Comparison of ENCODE assay signal across 14 cellular contexts in genomic region chr10:116961305-116962251, GRCh38. TPM values are rescaled to one million over a fixed set of nuclear protein-coding genes. Genes with fewer than 3 reads are reported as not detected.
DNase-seq lines count a peak whose midpoint lies in the region; ATAC-seq and TF ChIP-seq lines count a peak whose summit lies in the region.
"Had no signal": no experiment of that assay in that cellular context is flagged by ENCODE, and none has a peak within 500 bp of the region (broad histone marks: within the 10 kb centered on the region; RNA-seq: fewer than 3 reads in every experiment).

No MANE protein-coding gene starts in this region.

- H3K9me3 Mint-ChIP-seq in neural crest cell = peaks cover 2% of the 10 kb centered on the region
- H3K9me3 Mint-ChIP-seq: type B pancreatic cell had no signal

- no peaks in the 10 kb centered on the region for H3K36me3 Mint-ChIP-seq in neural crest cell (ENCODE audit: low read depth)
- H3K36me3 Mint-ChIP-seq: type B pancreatic cell had no signal

- peak overlapping the region; percentile 29 for H3K27ac Mint-ChIP-seq in neural crest cell (ENCODE audit: unreplicated experiment)
- H3K27ac Mint-ChIP-seq: B cell, type B pancreatic cell had no signal

- no peaks in the 10 kb centered on the region for H3K36me3 ChIP-seq in H7 (replicated peaks; ENCODE audit: control insufficient read depth, insufficient read depth, low read length)

- no peak for TF ChIP-seq CTCF in neural crest cell (conservative IDR thresholded peaks at IDR 0.05)

- no peaks in the 10 kb centered on the region for H3K27me3 Mint-ChIP-seq in neural crest cell (ENCODE audit: low read depth)
- H3K27me3 Mint-ChIP-seq: B cell, type B pancreatic cell had no signal

- H3K4me3 ChIP-seq in H7 (ENCODE audit: insufficient read depth, low read depth, low read length) = no peak overlapping the region
- H3K4me3 ChIP-seq: GM12878 had no signal

- ATAC-seq in GM19328 (IDR thresholded peaks at IDR 0.05; ENCODE audit: unreplicated experiment) (no peak), GM18873 (IDR thresholded peaks at IDR 0.05; ENCODE audit: low FRiP score, unreplicated experiment) (no peak)
- ATAC-seq: GM12878, left colon had no signal

- H3K27me3 ChIP-seq in H7 (ENCODE audit: control insufficient read depth, insufficient read depth, low read length) = no peaks in the 10 kb centered on the region

- H3K4me1 Mint-ChIP-seq in neural crest cell = peaks cover 15% of the 10 kb centered on the region
- H3K4me1 Mint-ChIP-seq: B cell had no signal

- H3K4me3 Mint-ChIP-seq in neural crest cell = no peak overlapping the region
- H3K4me3 Mint-ChIP-seq: B cell, type B pancreatic cell had no signal

- DNase-seq in H7 (peak; percentile 4), NCI-H2029 treated with DMSO at 0.1 percent for 48 hours (lab: John Stamatoyannopoulos, UW) (peak; percentile 70), amygdala (lab: John Stamatoyannopoulos, UW) (peak in 36 of 56 donors; percentile 9 to 97 (median 62)), neural crest cell (ENCODE audit: low read depth, low spot score) (no peak), mucosa of gallbladder (ENCODE audit: low spot score) (no peak)
- no peak for DNase-seq in activated naive CD4-positive, alpha-beta T cell treated with Interleukin-2 at 50 U/mL for 16 hours
- DNase-seq: activated T-cell treated with anti-CD3 and anti-CD28 coated beads for 4 hours; left colon; stimulated activated CD4-positive, alpha-beta T cell treated with anti-CD3 and anti-CD28 coated beads, Interleukin-2, amount 100 ng/mL, for 24 hours had no signal

RNA-seq across cellular contexts. Expression of gene SHTN1, which starts 43.4 kb away (rescaled TPM):
- 5.1 and 8.5 TPM in 2 replicates for total RNA-seq in H7 (2014; rRNA removed; shearing (Covaris generic))
- total RNA-seq in neural crest cell = 10.0 and 10.5 TPM in 2 replicates
- 36.7 TPM for total RNA-seq in mucosa of gallbladder

Comparison
In these comparisons a context has a peak if more than half of its experiments do, and no peak if none do; other contexts are left out.
1. DNase-seq: peak in H7 (single experiment), NCI-H2029 treated with DMSO at 0.1 percent for 48 hours (single experiment) and amygdala (36 of 56); none in neural crest cell (single experiment), activated naive CD4-positive, alpha-beta T cell treated with Interleukin-2 at 50 U/mL for 16 hours (single experiment) and mucosa of gallbladder (single experiment).